In the genomic region with DNA sequence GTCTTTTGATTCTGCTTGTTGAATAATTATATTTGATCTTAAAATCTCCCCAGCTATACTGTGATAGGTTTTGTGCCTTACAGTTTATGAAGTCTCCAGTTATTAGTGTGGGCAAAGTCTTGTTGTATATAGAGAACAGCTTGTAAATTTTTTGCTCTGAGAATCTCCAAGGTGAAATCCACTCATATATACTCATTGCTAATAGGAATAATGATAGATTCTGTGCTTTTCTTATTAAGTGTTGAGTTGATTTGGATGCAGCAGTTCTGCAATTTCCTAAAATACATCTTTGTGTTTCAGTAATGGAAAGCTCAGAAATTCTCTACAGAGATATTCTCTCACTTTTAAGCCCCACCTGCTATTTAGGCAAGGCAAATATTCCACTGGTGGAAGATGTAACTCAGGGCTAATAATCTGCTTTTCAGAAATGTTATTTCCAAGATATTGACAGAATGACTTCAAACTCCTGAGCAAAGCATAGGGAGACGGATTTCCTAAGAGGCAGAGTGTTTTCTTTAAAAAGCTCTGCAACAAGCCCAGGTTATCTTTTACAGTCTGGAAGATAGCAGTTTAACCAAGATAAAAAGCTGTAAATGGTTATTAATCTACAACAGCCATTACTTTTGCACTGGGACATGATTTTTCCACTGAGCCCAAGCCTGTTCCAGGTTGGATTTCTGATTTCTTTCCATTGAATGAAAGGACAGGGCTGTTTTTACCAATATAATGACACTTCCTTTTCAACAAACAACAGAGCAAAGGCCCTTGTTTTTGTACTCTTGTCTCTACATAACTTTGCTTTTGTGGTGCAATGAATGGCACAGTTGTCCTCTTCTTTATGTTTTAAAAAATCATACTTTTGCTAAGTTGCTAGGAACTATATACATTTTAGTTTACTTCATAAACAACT, we compare ENCODE assay signal across 11 cellular contexts.
DNase-seq lines count a peak whose midpoint lies in the region; ATAC-seq, FAIRE-seq and TF ChIP-seq lines count a peak whose summit lies in the region.
"Had no signal": no experiment of that assay in that cellular context is flagged by ENCODE, and none has a peak within 500 bp of the region (broad histone marks: within the 10 kb centered on the region; RNA-seq: fewer than 3 reads in every experiment).

No MANE protein-coding gene starts in this region.

- peak overlapping the region; percentile 80 to 87 for H3K27ac Mint-ChIP-seq in T-cell
- H3K27ac Mint-ChIP-seq: T-helper 1 cell treated with Interleukin-12 subunit alpha and Interleukin-12 subunit beta and Interleukin-4 antibody, amounts not matched to agents 30 μg/mL and 1 μg/mL, for 36 hours had no signal

- H3K27ac ChIP-seq in foreskin keratinocyte (peak overlapping the region; percentile 96), skin epidermis (peak overlapping the region in 13 of 21 experiments; percentile 9 to 80 (median 45))
- H3K27ac ChIP-seq: psoas muscle had no signal

- no peak for ATAC-seq in T-cell (replicated peaks in 1 of 4)
- no peak for ATAC-seq in foreskin keratinocyte

- no peaks in the 10 kb centered on the region for H3K9me3 Mint-ChIP-seq in T-cell
- H3K9me3 Mint-ChIP-seq: T-helper 1 cell treated with Interleukin-12 subunit alpha and Interleukin-12 subunit beta and Interleukin-4 antibody, amounts not matched to agents 30 μg/mL and 1 μg/mL, for 36 hours had no signal

- no peaks in the 10 kb centered on the region for H3K36me3 Mint-ChIP-seq in T-cell

- H3K4me1 ChIP-seq in foreskin keratinocyte, result peaks cover 37% of the 10 kb centered on the region

- no peak for TF ChIP-seq CTCF in foreskin keratinocyte (conservative IDR thresholded peaks at IDR 0.05)

- DNase-seq in GM18507 (ENCODE audit: extremely low spot score, insufficient read length, low read depth) (no peak), T-cell (no peak), foreskin keratinocyte (no peak), NCI-H510A treated with DMSO at 0.1 percent for 48 hours (lab: John Stamatoyannopoulos, UW) (no peak), mucosa of gallbladder (ENCODE audit: low spot score) (no peak), posterior cingulate gyrus (no peak), amniotic stem cell (lab: John Stamatoyannopoulos, UW) (no peak)
- DNase-seq: effector CD4-positive, alpha-beta T cell; psoas muscle had no signal

- H3K4me3 ChIP-seq in skin epidermis, result no peak overlapping the region
- H3K4me3 ChIP-seq: psoas muscle had no signal

- intact Hi-C loops in posterior cingulate gyrus (cut with DNase I), result no loop called here

- peaks cover 50 to 78% (median 55%) of the 10 kb centered on the region in 3 donors for H3K4me1 Mint-ChIP-seq in T-cell

- H3K4me3 Mint-ChIP-seq in T-cell, result peak overlapping the region in 1 of 3 donors; percentile 22
- H3K4me3 Mint-ChIP-seq: T-helper 1 cell treated with Interleukin-12 subunit alpha and Interleukin-12 subunit beta and Interleukin-4 antibody, amounts not matched to agents 30 μg/mL and 1 μg/mL, for 36 hours had no signal

- no peaks in the 10 kb centered on the region for H3K27me3 Mint-ChIP-seq in T-cell

- FAIRE-seq in GM18507 (lab: Jason Lieb, UNC), result peak; percentile 15

- POLR2A ChIA-PET in T-cell (lab: Charles Lee), result interaction anchor here in 1 of 2 donors (0.6 to 3.3 kb wide), 4 partner anchors 12 to 125 kb away, joined by 3 to 35 read pairs (median 6); no protein-coding TSS in a partner anchor

- CTCF ChIA-PET in T-cell (lab: Charles Lee), result interaction anchor here (1.0 to 1.3 kb wide), 3 partner anchors 53 to 154 kb away, joined by 3 to 4 read pairs (median 3); no protein-coding TSS in a partner anchor

- no peaks in the 10 kb centered on the region for H3K27me3 ChIP-seq in foreskin keratinocyte
